In the genomic region with DNA sequence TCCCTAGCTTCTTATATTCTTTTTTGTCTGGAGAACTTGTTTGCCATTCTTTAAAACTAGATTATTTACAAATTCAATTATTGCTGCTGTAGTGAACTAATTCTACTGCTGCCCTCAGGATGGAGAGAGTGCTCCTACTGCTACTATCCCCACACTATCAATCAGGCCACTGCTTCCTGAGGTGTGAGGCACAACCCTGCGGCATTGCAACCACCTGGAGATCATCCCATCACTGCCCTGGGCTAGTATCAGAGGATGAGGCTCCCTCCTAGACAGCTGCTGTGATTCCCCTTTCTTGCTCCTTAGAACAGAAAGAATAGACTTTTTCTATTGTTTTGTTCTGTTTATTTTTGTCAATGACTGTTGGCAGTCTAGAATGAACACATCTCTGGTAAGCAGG, we compare ENCODE assay signal across 16 cellular contexts.
DNase-seq lines count a peak whose midpoint lies in the region; ATAC-seq and TF ChIP-seq lines count a peak whose summit lies in the region.
"Had no signal": no experiment of that assay in that cellular context is flagged by ENCODE, and none has a peak within 500 bp of the region (broad histone marks: within the 10 kb centered on the region; RNA-seq: fewer than 3 reads in every experiment).

No MANE protein-coding gene starts in this region.

- H2AFZ ChIP-seq in GM23338 (no peak overlapping the region), trophoblast cell (ENCODE audit: insufficient read depth, low read length, poor library complexity) (no peak overlapping the region)
- H2AFZ ChIP-seq: GM23248 had no signal

- H3K27ac ChIP-seq in GM23338 (ENCODE audit: low read depth) (no peak overlapping the region), trophoblast cell (ENCODE audit: low read depth, low read length) (no peak overlapping the region)
- H3K27ac ChIP-seq: GM23248 had no signal

- H3K4me1 ChIP-seq in GM23338 (ENCODE audit: insufficient read depth) (peaks cover 4% of the 10 kb centered on the region; the same call in 1 of the 2 replicates), trophoblast cell (ENCODE audit: control insufficient read depth in 1 of 2, insufficient read depth in 2 of 2, low read length in 2 of 2) (no peaks in the 10 kb centered on the region)
- H3K4me1 ChIP-seq: HAP-1 had no signal

- TF ChIP-seq CTCF in GM23338 (conservative IDR thresholded peaks at IDR 0.05; ENCODE audit: low read depth in 2 of 2): no peak

- no peak overlapping the region for H3K27ac Mint-ChIP-seq in GM23338
- H3K27ac Mint-ChIP-seq: CD4-positive, alpha-beta memory T cell; HFFc6 had no signal

- H3K23ac ChIP-seq in trophoblast cell (ENCODE audit: low read length): no peak overlapping the region

- H4K91ac ChIP-seq in trophoblast cell (ENCODE audit: low read depth, low read length): no peak overlapping the region

- no peak overlapping the region for H3K18ac ChIP-seq in trophoblast cell (ENCODE audit: low read length)

- H3K36me3 Mint-ChIP-seq in GM23338 (ENCODE audit: low read depth): no peaks in the 10 kb centered on the region
- H3K36me3 Mint-ChIP-seq: CD4-positive, alpha-beta memory T cell had no signal

- H3K4ac ChIP-seq in trophoblast cell (ENCODE audit: low read depth, low read length): no peak overlapping the region

- H3K4me1 Mint-ChIP-seq in GM23338: peaks cover 7% of the 10 kb centered on the region; the same call in 2 of the 3 replicates
- H3K4me1 Mint-ChIP-seq: CD4-positive, alpha-beta memory T cell had no signal

- no peak overlapping the region for H3K14ac ChIP-seq in trophoblast cell (ENCODE audit: low read length)

- H3K4me2 ChIP-seq in GM23338 (no peak overlapping the region), trophoblast cell (ENCODE audit: low read length) (no peak overlapping the region)

- H2BK5ac ChIP-seq in trophoblast cell (ENCODE audit: low read depth, low read length, poor library complexity): no peak overlapping the region

- H3K36me3 ChIP-seq in GM23338 (ENCODE audit: insufficient read depth) (no peaks in the 10 kb centered on the region), trophoblast cell (ENCODE audit: control insufficient read depth in 1 of 2, insufficient read depth in 2 of 2, low read length in 2 of 2) (no peaks in the 10 kb centered on the region)
- H3K36me3 ChIP-seq: HAP-1 had no signal

- H3K4me3 Mint-ChIP-seq in GM23338: no peak overlapping the region
- H3K4me3 Mint-ChIP-seq: CD4-positive, alpha-beta memory T cell; HFFc6 had no signal

- H3K4me3 ChIP-seq in GM23338: no peak overlapping the region
- peak overlapping the region; percentile 23 for H3K4me3 ChIP-seq in trophoblast cell (ENCODE audit: low read depth, low read length)
- H3K4me3 ChIP-seq: GM23248, HAP-1 had no signal

- no peaks in the 10 kb centered on the region for H3F3A ChIP-seq in GM23338 (replicated peaks; ENCODE audit: low read depth)

- no peaks in the 10 kb centered on the region for H3K9me3 ChIP-seq in trophoblast cell (ENCODE audit: insufficient read depth, low read depth, low read length)
- H3K9me3 ChIP-seq: HAP-1 had no signal

- DNase-seq in GM23338 (ENCODE audit: low spot score): peak; percentile 2
- DNase-seq in NCI-H69 (lab: John Stamatoyannopoulos, UW): peak; percentile 21
- peak; percentile 45 for DNase-seq in islet precursor cell
- DNase-seq in trophoblast cell: no peak
- DNase-seq in activated T-cell treated with anti-CD3 and anti-CD28 coated beads, Interleukin-2, amount 50 U/mL, for 48 hours: no peak
- DNase-seq: C1 segment of cervical spinal cord; Calu3; CD4-positive, alpha-beta memory T cell; COR-L47; DMS53; DMS79 treated with DMSO at 0.1 percent for 48 hours; GM23248; HFFc6 had no signal

- H3K79me2 ChIP-seq in GM23338 (replicated peaks; ENCODE audit: insufficient read depth): no peaks in the 10 kb centered on the region
- H3K79me2 ChIP-seq in trophoblast cell (ENCODE audit: control insufficient read depth, insufficient read depth, low read length, poor library complexity): no peaks in the 10 kb centered on the region

- H3K27me3 ChIP-seq in GM23338 (ENCODE audit: insufficient read depth): no peaks in the 10 kb centered on the region
- no peaks in the 10 kb centered on the region for H3K27me3 ChIP-seq in trophoblast cell (ENCODE audit: insufficient read depth, low read length)

- peaks cover 1% of the 10 kb centered on the region for H3K27me3 Mint-ChIP-seq in GM23338 (ENCODE audit: insufficient read depth, low read depth, poor library complexity)
- H3K27me3 Mint-ChIP-seq: CD4-positive, alpha-beta memory T cell had no signal

- H4K8ac ChIP-seq in trophoblast cell (ENCODE audit: low read depth, low read length): no peak overlapping the region

- no peaks in the 10 kb centered on the region for H4K20me1 ChIP-seq in GM23338 (replicated peaks; ENCODE audit: insufficient read depth)

- peak; percentile 79 for ATAC-seq in GM23338
- ATAC-seq in SK-N-SH treated with all-trans-retinoic acid at 6 μM for 48 hours: no peak
- ATAC-seq in HG02623 (IDR thresholded peaks at IDR 0.05; ENCODE audit: unreplicated experiment): no peak

- H2BK12ac ChIP-seq in trophoblast cell (ENCODE audit: low read length): no peak overlapping the region

- H3K9me2 ChIP-seq in GM23338 (ENCODE audit: insufficient read depth): 0 out of 2 replicates have a peak, but pooled peaks cover 4% of the 10 kb centered on the region

- H3K9me3 Mint-ChIP-seq in GM23338: no peaks in the 10 kb centered on the region

- no peaks in the 10 kb centered on the region for H3K79me1 ChIP-seq in trophoblast cell (ENCODE audit: low read length)

- H2AK5ac ChIP-seq in trophoblast cell (ENCODE audit: low read length): no peak overlapping the region

- no peak overlapping the region for H4K12ac ChIP-seq in trophoblast cell (ENCODE audit: low read depth, low read length)

- H3K9ac ChIP-seq in trophoblast cell (ENCODE audit: low read length): no peak overlapping the region
- H3K9ac ChIP-seq: GM23248 had no signal

- H2BK120ac ChIP-seq in trophoblast cell (ENCODE audit: insufficient read depth, low read length, poor library complexity): no peak overlapping the region

- WGBS in trophoblast cell (ENCODE audit: extremely low coverage, insufficient coverage, insufficient read length): no CpG with 5 or more reads among the region's 1 CpG

TF ChIP-seq in GM23338, 12 proteins besides CTCF, POLR2A, EP300 and RAD21 (continues in another document):
- TF ChIP-seq NANOG (IDR thresholded peaks at IDR 0.05; ENCODE audit: borderline replicate concordance) (no peak), CREB1 (CRISPR knock-in tag; IDR thresholded peaks at IDR 0.05; ENCODE audit: low read depth) (no peak), REST (IDR thresholded peaks at IDR 0.05; ENCODE audit: unreplicated experiment) (no peak)

TF ChIP-seq in SK-N-SH treated with all-trans-retinoic acid at 6 μM for 48 hours, 23 proteins besides CTCF, POLR2A, EP300 and RAD21:
- TF ChIP-seq ARNTL (CRISPR knock-in tag; IDR thresholded peaks at IDR 0.05; ENCODE audit: borderline replicate concordance, low read depth): no peak
- no peak for TF ChIP-seq ZNF70 (CRISPR knock-in tag; IDR thresholded peaks at IDR 0.05)
- no peak for TF ChIP-seq ZNF565 (CRISPR knock-in tag; conservative IDR thresholded peaks at IDR 0.05; ENCODE audit: low read depth)
- no peak for TF ChIP-seq ISL1 (CRISPR knock-in tag; IDR thresholded peaks at IDR 0.05)
- TF ChIP-seq, protein P1, sequence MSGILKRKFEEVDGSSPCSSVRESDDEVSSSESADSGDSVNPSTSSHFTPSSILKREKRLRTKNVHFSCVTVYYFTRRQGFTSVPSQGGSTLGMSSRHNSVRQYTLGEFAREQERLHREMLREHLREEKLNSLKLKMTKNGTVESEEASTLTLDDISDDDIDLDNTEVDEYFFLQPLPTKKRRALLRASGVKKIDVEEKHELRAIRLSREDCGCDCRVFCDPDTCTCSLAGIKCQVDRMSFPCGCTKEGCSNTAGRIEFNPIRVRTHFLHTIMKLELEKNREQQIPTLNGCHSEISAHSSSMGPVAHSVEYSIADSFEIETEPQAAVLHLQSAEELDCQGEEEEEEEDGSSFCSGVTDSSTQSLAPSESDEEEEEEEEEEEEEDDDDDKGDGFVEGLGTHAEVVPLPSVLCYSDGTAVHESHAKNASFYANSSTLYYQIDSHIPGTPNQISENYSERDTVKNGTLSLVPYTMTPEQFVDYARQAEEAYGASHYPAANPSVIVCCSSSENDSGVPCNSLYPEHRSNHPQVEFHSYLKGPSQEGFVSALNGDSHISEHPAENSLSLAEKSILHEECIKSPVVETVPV (CRISPR knock-in tag; IDR thresholded peaks at IDR 0.05): no peak
- no peak for TF ChIP-seq POU6F1 (CRISPR knock-in tag; IDR thresholded peaks at IDR 0.05; ENCODE audit: borderline replicate concordance, low read depth)
- no peak for TF ChIP-seq ESRRG (CRISPR knock-in tag; IDR thresholded peaks at IDR 0.05)
- no peak for TF ChIP-seq GLIS3 (CRISPR knock-in tag; IDR thresholded peaks at IDR 0.05)

Comparison
In these comparisons a context has a peak if more than half of its experiments do, and no peak if none do; other contexts are left out.
1. DNase-seq: peak in GM23338 (single experiment), NCI-H69 (single experiment) and islet precursor cell (single experiment); none in trophoblast cell (0 of 2) and activated T-cell treated with anti-CD3 and anti-CD28 coated beads, Interleukin-2, amount 50 U/mL, for 48 hours (0 of 2).